19 cellular contexts compared by ENCODE assay signal in the genomic region with DNA sequence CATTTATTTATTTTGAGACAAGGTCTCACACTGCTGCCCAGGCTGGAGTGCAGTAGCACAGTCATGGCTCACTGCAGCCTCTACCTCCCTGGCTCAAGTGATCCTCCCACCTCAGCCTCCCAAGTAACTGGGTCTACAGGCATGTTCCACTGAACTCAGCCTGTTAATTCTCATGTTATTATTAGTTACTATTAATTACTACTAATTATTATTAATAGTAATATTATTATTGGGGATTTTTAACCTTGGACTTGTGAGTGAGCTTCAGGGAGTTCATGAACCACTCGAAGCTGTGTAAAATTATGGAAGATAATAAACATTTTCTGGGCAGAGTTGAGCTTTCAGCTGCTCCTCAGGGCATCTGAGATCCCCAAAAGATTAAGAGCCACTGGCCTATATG. TPM values are rescaled to one million over a fixed set of nuclear protein-coding genes. Genes with fewer than 3 reads are reported as not detected.
"Had no signal": no experiment of that assay in that cellular context is flagged by ENCODE, and none has a peak within 500 bp of the region (broad histone marks: within the 10 kb centered on the region; RNA-seq: fewer than 3 reads in every experiment).

No MANE protein-coding gene starts in this region.

- H3K4me3 ChIP-seq: MG63 had no signal

- H3K36me3 ChIP-seq: MG63, SJCRH30 had no signal

- H3K27me3 ChIP-seq: SJCRH30 had no signal

- H3K27ac ChIP-seq: RWPE1, SJCRH30 had no signal

- H3K9me3 ChIP-seq: MG63, SJCRH30 had no signal

- DNase-seq: Karpas-422, KG1, MG63, NCI-H1092, NCI-H1105 treated with DMSO at 0.1 percent for 48 hours, NCI-H1417 treated with DMSO at 0.1 percent for 48 hours, NCI-H146, NCI-H1694 treated with DMSO at 0.1 percent for 48 hours, NCI-H1930, NCI-H2081 treated with DMSO at 0.1 percent for 48 hours, NCI-H226, NCI-H446, NCI-H510A, NCI-H524 treated with DMSO at 0.1 percent for 48 hours, NCI-H774, PC-3, SHP77, SJCRH30 had no signal

RNA-seq across cellular contexts. Expression of gene STAC2, which starts 4.6 kb away (rescaled TPM):
- total RNA-seq: PC-3, SJCRH30 had no signal
